In genomic region chr11:18105802-18106574, GRCh38 we compare ENCODE assay signal across 8 cellular contexts. TPM values are rescaled to one million over a fixed set of nuclear protein-coding genes. Genes with fewer than 3 reads are reported as not detected.
DNase-seq lines count a peak whose midpoint lies in the region; ATAC-seq and TF ChIP-seq lines count a peak whose summit lies in the region.

TSS of gene SAAL1 (minus strand) at chr11:18106082. CDS start at chr11:18106041, 41 bp downstream.

- H3K4me3 ChIP-seq in A673 (ENCODE audit: low read depth, low read length, poor library complexity, severe bottlenecking) (peak within 1 kb of the TSS; percentile 93), iPS-18c (ENCODE audit: insufficient read depth, low read depth, low read length) (peak within 1 kb of the TSS; percentile 96), skin epidermis (peak within 1 kb of the TSS; percentile 89 to 98 (median 95))

- DNase-seq in A673 (ENCODE audit: low spot score) (peak; percentile 88), NCI-H2107 treated with DMSO at 0.1 percent for 48 hours (lab: John Stamatoyannopoulos, UW; ENCODE audit: unreplicated experiment) (peak; percentile 30), UCSD-AML1 (lab: John Stamatoyannopoulos, UW; ENCODE audit: unreplicated experiment) (peak; percentile 89), brain pericyte (ENCODE audit: low read depth, low spot score) (peak; percentile 27)

- CTCF ChIA-PET in A673 (lab: Charles Lee) = interaction anchor here (0.6 to 1.7 kb wide), 3 partner anchors 9 to 98 kb away, joined by 3 to 9 read pairs (median 3); no protein-coding TSS in a partner anchor

- H3K36me3 ChIP-seq in A673 (ENCODE audit: insufficient read depth, low read length, poor library complexity, severe bottlenecking) = peaks cover 12% of the 10 kb centered on the region

- POLR2A ChIA-PET in A673 (lab: Charles Lee; ENCODE audit: low non-redundant PET) = no interaction called here

- peak; percentile 88 for TF ChIP-seq CTCF in A673 (conservative IDR thresholded peaks at IDR 0.05; ENCODE audit: low read depth, low read length)

- H3K27ac ChIP-seq in A673 (ENCODE audit: low read depth, low read length, poor library complexity, severe bottlenecking) (peak within 1 kb of the TSS; percentile 74), skin epidermis (peak within 1 kb of the TSS; percentile 30 to 89 (median 75))

- intact Hi-C loops in A673 (cut with micrococcal nuclease; ENCODE audit: unreplicated experiment) = no loop called here

- no peaks in the 10 kb centered on the region for H3K27me3 ChIP-seq in A673 (replicated peaks; ENCODE audit: insufficient read depth, low read depth, low read length, poor library complexity)

- ATAC-seq in GM18520 (IDR thresholded peaks at IDR 0.05; ENCODE audit: unreplicated experiment) = peak; percentile 84
- peak; percentile 95 for ATAC-seq in HG03064 (IDR thresholded peaks at IDR 0.05; ENCODE audit: low read depth, unreplicated experiment)

- H3K4me1 ChIP-seq in A673 (ENCODE audit: insufficient read depth, low read length, poor library complexity, severe bottlenecking) = no peaks in the 10 kb centered on the region

- no TSS peak for BruUV-seq in A673 (replicated peaks; lab: Mats Ljungman, UMichigan)

- H3K9me3 ChIP-seq in A673 (ENCODE audit: low read depth, low read length, poor library complexity, severe bottlenecking) = no peaks in the 10 kb centered on the region
- H3K9me3 ChIP-seq in iPS-18c (ENCODE audit: control insufficient read depth, insufficient read depth, low read length) = peaks cover 3% of the 10 kb centered on the region

RNA-seq across cellular contexts. Expression of gene SAAL1, which starts in this region (rescaled TPM):
- 37.7 and 39.5 TPM in 2 replicates for total RNA-seq in A673 (2021)

Comparison
In these comparisons a context has a peak if more than half of its experiments do, and no peak if none do; other contexts are left out.
1. Peak in every context shown above with its lines: DNase-seq, ATAC-seq, H3K4me3 ChIP-seq and H3K27ac ChIP-seq.
2. DNase-seq: peak in every context shown above with its lines; median percentile 89 in UCSD-AML1; 88 in A673; 30 in NCI-H2107 treated with DMSO at 0.1 percent for 48 hours; 27 in brain pericyte.